8 cellular contexts compared by ENCODE assay signal in genomic region chr3:188294823-188295487, GRCh38.
DNase-seq lines count a peak whose midpoint lies in the region; ATAC-seq and TF ChIP-seq lines count a peak whose summit lies in the region.

No MANE protein-coding gene starts in this region.

- H3K36me3 ChIP-seq in lower lobe of right lung (peaks cover 4% of the 10 kb centered on the region), vagina (no peaks in the 10 kb centered on the region)

- DNase-seq in NCI-H1436 treated with DMSO at 0.1 percent for 48 hours (lab: John Stamatoyannopoulos, UW) (peak; percentile 80), MCF 10A (ENCODE audit: unreplicated experiment) (peak; percentile 83), lower lobe of right lung (no peak), vagina (ENCODE audit: extremely low spot score in 2 of 2) (no peak), ecto neural progenitor cell (ENCODE audit: low spot score) (no peak)

- no peaks in the 10 kb centered on the region for H3K27me3 Mint-ChIP-seq in MCF 10A (ENCODE audit: insufficient read depth, unreplicated experiment)

- CTCF ChIA-PET in MCF 10A (lab: Yijun Ruan, JAX), result interaction anchor here (0.7 to 1.3 kb wide), 5 partner anchors 13 to 652 kb away, joined by 3 to 9 read pairs (median 3); no protein-coding TSS in a partner anchor

- TSS peak; percentile 10 for BruUV-seq in MCF 10A (replicated peaks; lab: Mats Ljungman, UMichigan)

- H3K36me3 Mint-ChIP-seq in MCF 10A (ENCODE audit: insufficient read depth, unreplicated experiment), result no peaks in the 10 kb centered on the region

- no peak for TF ChIP-seq CTCF in C4-2B (conservative IDR thresholded peaks at IDR 0.05)
- TF ChIP-seq CTCF in MCF 10A (IDR thresholded peaks at IDR 0.05; ENCODE audit: unreplicated experiment), result no peak
- TF ChIP-seq CTCF in lower lobe of right lung (IDR thresholded peaks at IDR 0.05), result no peak
- TF ChIP-seq CTCF in vagina (IDR thresholded peaks at IDR 0.05), result no peak

- H3K4me3 Mint-ChIP-seq in MCF 10A (ENCODE audit: unreplicated experiment), result peak overlapping the region; percentile 29

- peaks cover 48% of the 10 kb centered on the region for H3K4me1 Mint-ChIP-seq in MCF 10A (ENCODE audit: insufficient read depth, unreplicated experiment)

- H3K4me3 ChIP-seq in lower lobe of right lung (no peak overlapping the region), vagina (no peak overlapping the region)

- H3K27ac ChIP-seq in C4-2B (peak overlapping the region; percentile 10; the same call in 1 of the 2 replicates), lower lobe of right lung (peak overlapping the region; percentile 57), vagina (peak overlapping the region; percentile 66)

- intact Hi-C loops in MCF 10A (cut with micrococcal nuclease) (loop anchor here (2.0 to 10.0 kb wide), 2 partner anchors 140 to 552 kb away; partner anchors contain the start of gene LPP), lower lobe of right lung (cut with DNase I) (no loop called here), vagina (cut with DNase I) (loop anchor here (10.0 kb wide), 1 partner anchor 650 kb away; no protein-coding TSS in a partner anchor)

- no peaks in the 10 kb centered on the region for H3K9me3 ChIP-seq in lower lobe of right lung
- no peaks in the 10 kb centered on the region for H3K9me3 ChIP-seq in vagina

- POLR2A ChIA-PET in MCF 10A (lab: Yijun Ruan, JAX), result interaction anchor here (0.5 to 2.3 kb wide), 22 partner anchors 10 to 656 kb away, joined by 3 to 12 read pairs (median 3); partner anchors contain the start of genes BCL6 and LPP

- H3K27me3 ChIP-seq in lower lobe of right lung (ENCODE audit: low read depth) (no peaks in the 10 kb centered on the region), vagina (no peaks in the 10 kb centered on the region)

- ATAC-seq in lower lobe of right lung, result peak; percentile 85 to 90
- ATAC-seq in GM18861 (IDR thresholded peaks at IDR 0.05; ENCODE audit: unreplicated experiment), result no peak
- no peak for ATAC-seq in HG03439 (IDR thresholded peaks at IDR 0.05; ENCODE audit: unreplicated experiment)

- H3K27ac Mint-ChIP-seq in MCF 10A (ENCODE audit: low read depth, unreplicated experiment), result peak overlapping the region; percentile 57

- H3K9me3 Mint-ChIP-seq in MCF 10A (ENCODE audit: unreplicated experiment), result no peaks in the 10 kb centered on the region

- no peak for TF ChIP-seq POLR2A in vagina (IDR thresholded peaks at IDR 0.05)

- H3K4me1 ChIP-seq in lower lobe of right lung (peaks cover 71% of the 10 kb centered on the region), vagina (peaks cover 51% of the 10 kb centered on the region)

Comparison
In these comparisons a context has a peak if more than half of its experiments do, and no peak if none do; other contexts are left out.
1. H3K27ac ChIP-seq: peak in every context shown above with its lines; median percentile 66 in vagina; 57 in lower lobe of right lung; 10 in C4-2B.
2. DNase-seq: peak in NCI-H1436 treated with DMSO at 0.1 percent for 48 hours (single experiment) and MCF 10A (single experiment); none in lower lobe of right lung (single experiment), vagina (0 of 2) and ecto neural progenitor cell (single experiment).
3. ATAC-seq: peak in lower lobe of right lung (2 of 2); none in GM18861 (single experiment) and HG03439 (single experiment).